Comparison of ENCODE assay signal across 1 cellular context in the genomic region with DNA sequence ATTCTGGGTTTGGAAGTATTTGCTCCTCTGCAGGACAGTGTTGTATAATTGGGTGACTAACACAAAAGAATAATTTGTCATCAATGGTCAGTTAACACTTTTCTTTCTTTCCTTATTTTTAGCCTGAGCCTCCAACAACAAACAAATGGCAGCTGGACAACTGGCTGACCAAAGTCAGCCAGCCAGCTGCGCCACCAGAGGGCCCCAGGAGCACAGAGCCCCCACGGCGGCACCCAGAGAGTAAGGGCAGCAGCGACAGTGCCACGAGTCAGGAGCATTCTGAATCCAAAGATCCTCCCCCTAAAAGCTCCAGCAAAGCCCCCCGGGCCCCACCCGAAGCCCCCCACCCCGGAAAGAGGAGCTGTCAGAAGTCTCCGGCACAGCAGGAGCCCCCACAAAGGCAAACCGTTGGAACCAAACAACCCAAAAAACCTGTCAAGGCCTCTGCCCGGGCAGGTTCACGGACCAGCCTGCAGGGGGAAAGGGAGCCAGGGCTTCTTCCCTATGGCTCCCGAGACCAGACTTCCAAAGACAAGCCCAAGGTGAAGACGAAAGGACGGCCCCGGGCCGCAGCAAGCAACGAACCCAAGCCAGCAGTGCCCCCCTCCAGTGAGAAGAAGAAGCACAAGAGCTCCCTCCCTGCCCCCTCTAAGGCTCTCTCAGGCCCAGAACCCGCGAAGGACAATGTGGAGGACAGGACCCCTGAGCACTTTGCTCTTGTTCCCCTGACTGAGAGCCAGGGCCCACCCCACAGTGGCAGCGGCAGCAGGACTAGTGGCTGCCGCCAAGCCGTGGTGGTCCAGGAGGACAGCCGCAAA.
TF ChIP-seq lines count a peak whose summit lies in the region.

No MANE protein-coding gene starts in this region.

TF ChIP-seq in IMR-90, 13 proteins besides CTCF, POLR2A, EP300 and RAD21 (continued from another document):
- TF ChIP-seq MAZ (IDR thresholded peaks at IDR 0.05; ENCODE audit: borderline replicate concordance, low read depth, low read length) (no peak), FOS (IDR thresholded peaks at IDR 0.05; ENCODE audit: low read depth, low read length) (no peak), NFE2L2 (IDR thresholded peaks at IDR 0.05; ENCODE audit: low read depth, low read length) (no peak), BHLHE40 (IDR thresholded peaks at IDR 0.05; ENCODE audit: low read depth, low read length) (no peak)
